Comparison of ENCODE assay signal across 1 cellular context in genomic region chr10:32156031-32156495, GRCh38.
A peak's percentile ranks its signal among the peaks of the same experiment; 100 is the strongest.
TF ChIP-seq lines count a peak whose summit lies in the region.

No MANE protein-coding gene starts in this region.

TF ChIP-seq in HepG2, 621 proteins besides CTCF, POLR2A, EP300 and RAD21 (continued from another document and continues in another):
- TF ChIP-seq PRDM10 (CRISPR knock-in tag; IDR thresholded peaks at IDR 0.05; ENCODE audit: low read depth) (no peak), KLF12 (CRISPR knock-in tag; IDR thresholded peaks at IDR 0.05; ENCODE audit: borderline replicate concordance) (no peak), GLI4 (CRISPR knock-in tag; IDR thresholded peaks at IDR 0.05; ENCODE audit: borderline replicate concordance) (no peak), SRY (CRISPR knock-in tag; IDR thresholded peaks at IDR 0.05) (no peak), HHEX (CRISPR knock-in tag; IDR thresholded peaks at IDR 0.05) (no peak), ATF4 (CRISPR knock-in tag; IDR thresholded peaks at IDR 0.05) (peak in 1 of 2 experiments; percentile 78; a peak in 2 of 4 replicates), NFRKB (IDR thresholded peaks at IDR 0.05) (no peak), ZNF589 (CRISPR knock-in tag; conservative IDR thresholded peaks at IDR 0.05) (no peak), NAIF1 (CRISPR knock-in tag; IDR thresholded peaks at IDR 0.05; ENCODE audit: borderline replicate concordance) (no peak), ZNF333 (CRISPR knock-in tag; IDR thresholded peaks at IDR 0.05; ENCODE audit: borderline replicate concordance) (no peak), JARID2 (CRISPR knock-in tag; IDR thresholded peaks at IDR 0.05; ENCODE audit: insufficient replicate concordance) (no peak), ZZZ3 (CRISPR knock-in tag; IDR thresholded peaks at IDR 0.05; ENCODE audit: borderline replicate concordance) (no peak), HNF1B (CRISPR knock-in tag; IDR thresholded peaks at IDR 0.05) (no peak), HOXA5 (CRISPR knock-in tag; IDR thresholded peaks at IDR 0.05) (no peak), ZNF710 (CRISPR knock-in tag; IDR thresholded peaks at IDR 0.05; ENCODE audit: borderline replicate concordance) (no peak), PPARG (CRISPR knock-in tag; conservative IDR thresholded peaks at IDR 0.05) (0 out of 2 replicates have a peak, but pooled peaks have one; percentile 32), STAT5B (CRISPR knock-in tag; IDR thresholded peaks at IDR 0.05) (no peak), LBX2 (CRISPR knock-in tag; IDR thresholded peaks at IDR 0.05; ENCODE audit: borderline replicate concordance) (no peak), ZNF503 (CRISPR knock-in tag; IDR thresholded peaks at IDR 0.05) (peak; percentile 32; the same call in 1 of the 2 replicates), MTA1 (CRISPR knock-in tag; IDR thresholded peaks at IDR 0.05; ENCODE audit: borderline replicate concordance) (no peak), ZBTB7B (CRISPR knock-in tag; IDR thresholded peaks at IDR 0.05) (no peak), ZFP1 (CRISPR knock-in tag; IDR thresholded peaks at IDR 0.05) (no peak), DPF2 (CRISPR knock-in tag; IDR thresholded peaks at IDR 0.05; ENCODE audit: borderline replicate concordance, low read depth) (0 out of 2 replicates have a peak, but pooled peaks have one; percentile 64), KDM1A (CRISPR knock-in tag; IDR thresholded peaks at IDR 0.05) (no peak), PAXIP1 (CRISPR knock-in tag; conservative IDR thresholded peaks at IDR 0.05) (peak; percentile 88), ZBTB20 (CRISPR knock-in tag; IDR thresholded peaks at IDR 0.05; ENCODE audit: borderline replicate concordance, low read depth) (peak; percentile 97; the same call in 1 of the 2 replicates), ATF5 (CRISPR knock-in tag; IDR thresholded peaks at IDR 0.05; ENCODE audit: low read depth) (no peak), ZNF574 (CRISPR knock-in tag; IDR thresholded peaks at IDR 0.05) (no peak), STAG1 (CRISPR knock-in tag; IDR thresholded peaks at IDR 0.05) (peak; percentile 3; the same call in 1 of the 2 replicates), RCOR2 (CRISPR knock-in tag; IDR thresholded peaks at IDR 0.05) (peak; percentile 73; the same call in 1 of the 2 replicates), ZNF329 (CRISPR knock-in tag; IDR thresholded peaks at IDR 0.05; ENCODE audit: low read depth) (no peak), TFE3 (CRISPR knock-in tag; IDR thresholded peaks at IDR 0.05) (no peak), ZNF44 (CRISPR knock-in tag; IDR thresholded peaks at IDR 0.05) (no peak), HNRNPL (IDR thresholded peaks at IDR 0.05; ENCODE audit: low read depth, low read length) (no peak), ZNF552 (CRISPR knock-in tag; IDR thresholded peaks at IDR 0.05; ENCODE audit: borderline replicate concordance) (no peak), LCORL (IDR thresholded peaks at IDR 0.05) (no peak), LCORL (CRISPR knock-in tag; IDR thresholded peaks at IDR 0.05) (peak; percentile 24; the same call in 1 of the 2 replicates), POLR2G (IDR thresholded peaks at IDR 0.05; ENCODE audit: low read depth, low read length) (no peak), ZNF607 (CRISPR knock-in tag; IDR thresholded peaks at IDR 0.05; ENCODE audit: borderline replicate concordance) (no peak), HOMEZ (CRISPR knock-in tag; IDR thresholded peaks at IDR 0.05; ENCODE audit: low read depth) (no peak)
